ENCODE assay signal across 21 cellular contexts in the genomic region with DNA sequence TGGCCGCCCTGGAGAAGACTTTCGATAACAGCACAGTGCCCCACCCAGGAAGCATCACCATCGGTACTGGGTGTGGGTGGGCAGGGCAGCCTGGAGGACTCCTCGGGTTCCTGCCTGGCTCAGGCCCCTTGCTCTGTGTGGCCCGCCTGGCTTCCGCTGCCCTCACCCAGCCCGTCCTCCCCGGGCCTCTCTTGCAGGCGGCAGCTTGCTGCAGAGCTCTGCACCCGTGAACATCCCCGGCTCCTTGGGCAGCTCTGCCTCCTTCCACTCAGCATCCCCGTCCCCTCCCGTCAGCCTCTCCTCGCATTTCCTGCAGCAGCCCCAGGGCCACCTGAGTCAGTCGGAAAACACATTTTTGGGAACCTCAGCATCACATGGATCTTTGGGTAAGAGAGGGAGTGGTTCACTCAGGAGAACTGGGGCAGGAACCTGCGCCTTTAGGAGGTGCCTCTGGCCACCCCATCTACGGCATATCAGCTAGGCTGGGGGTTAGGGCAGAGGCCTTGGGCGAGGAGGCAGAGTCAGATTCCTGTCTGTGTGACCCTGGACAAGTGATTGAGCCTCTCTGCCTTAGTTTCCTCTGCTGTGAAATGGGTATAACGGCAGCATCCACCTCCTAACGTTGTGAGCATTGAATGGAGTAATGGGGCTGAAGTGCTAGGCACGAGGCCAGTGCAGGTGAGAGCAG. TPM values are rescaled to one million over a fixed set of nuclear protein-coding genes. Genes with fewer than 3 reads are reported as not detected.
DNase-seq lines count a peak whose midpoint lies in the region; ATAC-seq, FAIRE-seq and TF ChIP-seq lines count a peak whose summit lies in the region.
"Had no signal": no experiment of that assay in that cellular context is flagged by ENCODE, and none has a peak within 500 bp of the region (broad histone marks: within the 10 kb centered on the region; RNA-seq: fewer than 3 reads in every experiment).

No MANE protein-coding gene starts in this region.

- no peak for TF ChIP-seq POLR2A in A549 (IDR thresholded peaks at IDR 0.05; ENCODE audit: low read length)

- DNase-seq in A549 (ENCODE audit: low read depth in 1 of 2, low spot score in 1 of 2): no peak
- no peak for DNase-seq in HTR-8/SVneo (ENCODE audit: insufficient read length, low spot score)
- DNase-seq in central memory CD8-positive, alpha-beta T cell (ENCODE audit: low spot score in 2 of 2): no peak
- no peak for DNase-seq in memory B cell (ENCODE audit: low spot score in 2 of 2)
- DNase-seq in DMS114 treated with DMSO at 0.1 percent for 48 hours (lab: John Stamatoyannopoulos, UW; ENCODE audit: unreplicated experiment): no peak
- DNase-seq in activated CD4-positive, alpha-beta memory T cell treated with anti-CD3 and anti-CD28 coated beads, Interleukin-2, amount 10 ng/mL, durations not matched to agents 7 days and 5 days: no peak
- DNase-seq in mesenchymal stem cell: no peak
- DNase-seq: ACHN, DND-41, KBM-7, MV-4-11, NCI-H1694 treated with DMSO at 0.1 percent for 48 hours, NCI-H2227 treated with DMSO at 0.1 percent for 48 hours, NCI-H510A treated with DMSO at 0.1 percent for 48 hours, NCI-H774, Right ventricle myocardium superior had no signal

- CTCF ChIA-PET in A549 (lab: Yijun Ruan, JAX): interaction anchor here (1.2 to 29.7 kb wide), 5 partner anchors 14 to 77 kb away, joined by 3 to 691 read pairs (median 6); partner anchors contain the start of genes TRIM47, TRIM65, UNC13D and WBP2
- CTCF ChIA-PET in activated CD4-positive, alpha-beta memory T cell treated with anti-CD3 and anti-CD28 coated beads, Interleukin-2, amount 10 ng/mL, durations not matched to agents 7 days and 5 days (lab: Charles Lee): interaction anchor here (3.2 kb wide), 1 partner anchor 66 kb away, joined by 9 read pairs; no protein-coding TSS in a partner anchor

- H3K4me3 Mint-ChIP-seq in central memory CD8-positive, alpha-beta T cell: no peak overlapping the region
- no peak overlapping the region for H3K4me3 Mint-ChIP-seq in memory B cell
- no peak overlapping the region for H3K4me3 Mint-ChIP-seq in activated CD4-positive, alpha-beta memory T cell treated with anti-CD3 and anti-CD28 coated beads, Interleukin-2, amount 10 ng/mL, durations not matched to agents 7 days and 5 days
- H3K4me3 Mint-ChIP-seq: CD14-positive monocyte had no signal

- no peak overlapping the region for H2AFZ ChIP-seq in mesenchymal stem cell (ENCODE audit: low read depth, low read length)

- no peak overlapping the region for H3K4me2 ChIP-seq in A549
- H3K4me2 ChIP-seq in mesenchymal stem cell (ENCODE audit: low read length, poor library complexity, severe bottlenecking): no peak overlapping the region

- no peak overlapping the region for H3K4ac ChIP-seq in mesenchymal stem cell (ENCODE audit: low read depth in 1 of 2, low read length in 2 of 2)

- H3K4me1 ChIP-seq in A549 (peaks cover 7% of the 10 kb centered on the region), mesenchymal stem cell (ENCODE audit: control insufficient read depth, insufficient read depth, low read depth, low read length) (peaks cover 5% of the 10 kb centered on the region)
- H3K4me1 ChIP-seq: HAP-1 had no signal

- ATAC-seq in A549 (no peak), memory B cell (ENCODE audit: low read depth) (no peak), GM21528 (IDR thresholded peaks at IDR 0.05; ENCODE audit: low FRiP score, unreplicated experiment) (no peak)
- ATAC-seq in central memory CD8-positive, alpha-beta T cell (replicated peaks; ENCODE audit: extremely low read depth, poor library complexity, severe bottlenecking): no peak

- WGBS in A549 (ENCODE audit: missing lambda C conversion rate): 88% methylated on average over 21 of the region's 21 CpGs
- WGBS in mesenchymal stem cell: 96% methylated on average over 21 of the region's 21 CpGs

- H3K79me1 ChIP-seq in mesenchymal stem cell (replicated peaks; ENCODE audit: low read length, poor library complexity, severe bottlenecking): peaks cover 20% of the 10 kb centered on the region

- no peaks in the 10 kb centered on the region for H3K9me3 Mint-ChIP-seq in central memory CD8-positive, alpha-beta T cell
- no peaks in the 10 kb centered on the region for H3K9me3 Mint-ChIP-seq in memory B cell
- H3K9me3 Mint-ChIP-seq in activated CD4-positive, alpha-beta memory T cell treated with anti-CD3 and anti-CD28 coated beads, Interleukin-2, amount 10 ng/mL, durations not matched to agents 7 days and 5 days: no peaks in the 10 kb centered on the region
- H3K9me3 Mint-ChIP-seq: CD14-positive monocyte had no signal

- H3K23ac ChIP-seq in mesenchymal stem cell (ENCODE audit: low read length in 2 of 2): no peak overlapping the region

- no peaks in the 10 kb centered on the region for H3K9me3 ChIP-seq in A549
- no peaks in the 10 kb centered on the region for H3K9me3 ChIP-seq in mesenchymal stem cell (ENCODE audit: control insufficient read depth, low read length)
- H3K9me3 ChIP-seq: HAP-1 had no signal

- TF ChIP-seq RAD21 in A549 (conservative IDR thresholded peaks at IDR 0.05 in 1 of 2, IDR thresholded peaks at IDR 0.05 in 1 of 2): no peak

- H4K91ac ChIP-seq in mesenchymal stem cell (ENCODE audit: low read length): no peak overlapping the region

- no peak overlapping the region for H2AK5ac ChIP-seq in mesenchymal stem cell (ENCODE audit: low read length, severe bottlenecking)

- peaks cover 89 to 91% of the 10 kb centered on the region in 2 experiments for H3K36me3 ChIP-seq in mesenchymal stem cell (ENCODE audit: control insufficient read depth in 1 of 2, insufficient read depth in 2 of 2, low read depth in 1 of 2, low read length in 2 of 2)

- FAIRE-seq in A549 (lab: Jason Lieb, UNC) (no peak), HTR-8/SVneo (lab: Jason Lieb, UNC) (peak; percentile 44)
- FAIRE-seq: RCC 7860 had no signal

- no peak overlapping the region for H2BK5ac ChIP-seq in mesenchymal stem cell (ENCODE audit: low read depth, low read length, poor library complexity, severe bottlenecking)

- H3K4me1 Mint-ChIP-seq in central memory CD8-positive, alpha-beta T cell: peaks cover 18% of the 10 kb centered on the region
- H3K4me1 Mint-ChIP-seq in memory B cell: peaks cover 7% of the 10 kb centered on the region
- peaks cover 24% of the 10 kb centered on the region for H3K4me1 Mint-ChIP-seq in activated CD4-positive, alpha-beta memory T cell treated with anti-CD3 and anti-CD28 coated beads, Interleukin-2, amount 10 ng/mL, durations not matched to agents 7 days and 5 days

- H2BK12ac ChIP-seq in mesenchymal stem cell (ENCODE audit: low read length in 2 of 2): no peak overlapping the region

- H4K8ac ChIP-seq in mesenchymal stem cell (ENCODE audit: low read length): no peak overlapping the region

- peaks cover 16% of the 10 kb centered on the region for H3K36me3 Mint-ChIP-seq in central memory CD8-positive, alpha-beta T cell (ENCODE audit: insufficient read depth)
- peaks cover 8% of the 10 kb centered on the region for H3K36me3 Mint-ChIP-seq in memory B cell
- peaks cover 26% of the 10 kb centered on the region for H3K36me3 Mint-ChIP-seq in activated CD4-positive, alpha-beta memory T cell treated with anti-CD3 and anti-CD28 coated beads, Interleukin-2, amount 10 ng/mL, durations not matched to agents 7 days and 5 days (ENCODE audit: low read depth)

- no peak for TF ChIP-seq EP300 in A549 (IDR thresholded peaks at IDR 0.05)

- H3K9ac ChIP-seq in mesenchymal stem cell (ENCODE audit: low read length): no peak overlapping the region

- POLR2A ChIA-PET in A549 (lab: Yijun Ruan, JAX): no interaction called here
- POLR2A ChIA-PET in activated CD4-positive, alpha-beta memory T cell treated with anti-CD3 and anti-CD28 coated beads, Interleukin-2, amount 10 ng/mL, durations not matched to agents 7 days and 5 days (lab: Charles Lee): interaction anchor here (1.4 to 15.1 kb wide), 3 partner anchors 13 to 43 kb away, joined by 4 to 190 read pairs (median 7); a partner anchor contains a TSS

- peak overlapping the region; percentile 13 for H3K27ac Mint-ChIP-seq in central memory CD8-positive, alpha-beta T cell (ENCODE audit: low read depth)
- peak overlapping the region; percentile 55 for H3K27ac Mint-ChIP-seq in memory B cell
- H3K27ac Mint-ChIP-seq in activated CD4-positive, alpha-beta memory T cell treated with anti-CD3 and anti-CD28 coated beads, Interleukin-2, amount 10 ng/mL, durations not matched to agents 7 days and 5 days: no peak overlapping the region

- H2BK120ac ChIP-seq in mesenchymal stem cell (ENCODE audit: low read depth, low read length): no peak overlapping the region

- no peak overlapping the region for H3K4me3 ChIP-seq in A549
- H3K4me3 ChIP-seq in mesenchymal stem cell (ENCODE audit: insufficient read depth in 1 of 2, low read depth in 1 of 2, low read length in 2 of 2): no peak overlapping the region
- H3K4me3 ChIP-seq: HAP-1, SK-N-MC had no signal

- H3K27me3 Mint-ChIP-seq in central memory CD8-positive, alpha-beta T cell: no peaks in the 10 kb centered on the region
- H3K27me3 Mint-ChIP-seq in memory B cell: no peaks in the 10 kb centered on the region
- H3K27me3 Mint-ChIP-seq in activated CD4-positive, alpha-beta memory T cell treated with anti-CD3 and anti-CD28 coated beads, Interleukin-2, amount 10 ng/mL, durations not matched to agents 7 days and 5 days: no peaks in the 10 kb centered on the region

- no peak overlapping the region for H2BK15ac ChIP-seq in mesenchymal stem cell (ENCODE audit: low read depth, poor library complexity, severe bottlenecking)

- no peak overlapping the region for H3K18ac ChIP-seq in mesenchymal stem cell (ENCODE audit: low read depth in 1 of 2, low read length in 2 of 2)

- H3K27me3 ChIP-seq in mesenchymal stem cell (ENCODE audit: control insufficient read depth in 1 of 2, insufficient read depth in 1 of 2, low read length in 2 of 2): no peaks in the 10 kb centered on the region

- H3K27ac ChIP-seq in A549 (no peak overlapping the region), mesenchymal stem cell (ENCODE audit: low read length, poor library complexity, severe bottlenecking) (no peak overlapping the region)
- H3K27ac ChIP-seq: SK-N-MC had no signal

- no peak for TF ChIP-seq CTCF in A549 (IDR thresholded peaks at IDR 0.05)

- H3K14ac ChIP-seq in mesenchymal stem cell (ENCODE audit: low read length in 2 of 2): no peak overlapping the region

RNA-seq across cellular contexts. Expression of gene UNC13D, which starts 24.3 kb away (rescaled TPM):
- polyA plus RNA-seq in A549 (2011; rRNA removed): 0.97 and 1.6 TPM in 2 replicates
- 1.3 and 2.0 TPM in 2 replicates for polyA plus RNA-seq in A549 (2012; cell fraction: cytosol; rRNA removed)
- 6.1 and 10.5 TPM in 2 replicates for polyA plus RNA-seq in A549 (2012; cell fraction: nucleus; rRNA removed)
- polyA plus RNA-seq in A549 (2017; fragmentation: RNase III; extraction: RNeasy Plus Mini Kit Qiagen cat#74134 plus additional on column Dnase treatment): 3.5 to 4.5 TPM (median 4.3 TPM) in 3 replicates
- 1.7 and 3.3 TPM in 2 replicates for polyA minus RNA-seq in A549 (2011; rRNA and poly(A)+ RNA removed)
- 100 to 1,000 TPM; 179 to 190 TPM for total RNA-seq in activated CD4-positive, alpha-beta memory T cell treated with anti-CD3 and anti-CD28 coated beads, Interleukin-2, amount 10 ng/mL, durations not matched to agents 7 days and 5 days
- polyA plus RNA-seq in mesenchymal stem cell (2013, experiment 1 of 2): 1.1 TPM
- 0.49 TPM for polyA plus RNA-seq in mesenchymal stem cell (2013, experiment 2 of 2)

RNA-seq across cellular contexts. Expression of gene UNK, which starts 35.3 kb away (rescaled TPM):
- polyA plus RNA-seq in A549 (2011; rRNA removed) (34.5 and 40.0 TPM in 2 replicates), A549 (2017; fragmentation: RNase III; extraction: RNeasy Plus Mini Kit Qiagen cat#74134 plus additional on column Dnase treatment) (27.0 to 31.5 TPM (median 29.1 TPM) in 3 replicates)
- polyA plus RNA-seq in A549 (2012; cell fraction: cytosol; rRNA removed): 23.9 and 28.2 TPM in 2 replicates
- 42.4 and 50.7 TPM in 2 replicates for polyA plus RNA-seq in A549 (2012; cell fraction: nucleus; rRNA removed)
- polyA minus RNA-seq in A549 (2011; rRNA and poly(A)+ RNA removed): 27.2 and 33.9 TPM in 2 replicates
- 10 to 100 TPM; 26.1 TPM for total RNA-seq in activated CD4-positive, alpha-beta memory T cell treated with anti-CD3 and anti-CD28 coated beads, Interleukin-2, amount 10 ng/mL, durations not matched to agents 7 days and 5 days
- 16.2 TPM for polyA plus RNA-seq in mesenchymal stem cell (2013, experiment 1 of 2)
- polyA plus RNA-seq in mesenchymal stem cell (2013, experiment 2 of 2): 14.8 TPM

RNA-seq across cellular contexts. Expression of gene WBP2, which starts 35.3 kb away (rescaled TPM):
- polyA plus RNA-seq in A549 (2011; rRNA removed): 35.6 and 39.7 TPM in 2 replicates
- 26.6 and 35.4 TPM in 2 replicates for polyA plus RNA-seq in A549 (2012; cell fraction: cytosol; rRNA removed)
- 60.1 and 71.4 TPM in 2 replicates for polyA plus RNA-seq in A549 (2012; cell fraction: nucleus; rRNA removed)
- polyA plus RNA-seq in A549 (2017; fragmentation: RNase III; extraction: RNeasy Plus Mini Kit Qiagen cat#74134 plus additional on column Dnase treatment): 111 to 131 TPM (median 116 TPM) in 3 replicates
- 31.8 and 40.3 TPM in 2 replicates for polyA minus RNA-seq in A549 (2011; rRNA and poly(A)+ RNA removed)
- total RNA-seq in activated CD4-positive, alpha-beta memory T cell treated with anti-CD3 and anti-CD28 coated beads, Interleukin-2, amount 10 ng/mL, durations not matched to agents 7 days and 5 days: 100 to 1,000 TPM; 107 to 114 TPM
- polyA plus RNA-seq in mesenchymal stem cell (2013, experiment 1 of 2): 173 TPM
- 171 TPM for polyA plus RNA-seq in mesenchymal stem cell (2013, experiment 2 of 2)

RNA-seq across cellular contexts. Expression of gene GALK1, which starts 54.9 kb away (rescaled TPM):
- 20.7 and 21.3 TPM in 2 replicates for polyA plus RNA-seq in A549 (2011; rRNA removed)
- 70.7 and 89.2 TPM in 2 replicates for polyA plus RNA-seq in A549 (2012; cell fraction: cytosol; rRNA removed)
- 111 and 163 TPM in 2 replicates for polyA plus RNA-seq in A549 (2012; cell fraction: nucleus; rRNA removed)
- polyA plus RNA-seq in A549 (2017; fragmentation: RNase III; extraction: RNeasy Plus Mini Kit Qiagen cat#74134 plus additional on column Dnase treatment): 50.9 to 55.6 TPM (median 54.3 TPM) in 3 replicates
- polyA minus RNA-seq in A549 (2011; rRNA and poly(A)+ RNA removed): 18.7 and 33.3 TPM in 2 replicates
- 10 to 100 TPM; 40.0 to 40.6 TPM for total RNA-seq in activated CD4-positive, alpha-beta memory T cell treated with anti-CD3 and anti-CD28 coated beads, Interleukin-2, amount 10 ng/mL, durations not matched to agents 7 days and 5 days
- polyA plus RNA-seq in mesenchymal stem cell (2013, experiment 1 of 2): 29.0 TPM
- polyA plus RNA-seq in mesenchymal stem cell (2013, experiment 2 of 2): 27.7 TPM

RNA-seq across cellular contexts. Expression of gene TRIM47, which starts 58.5 kb away (rescaled TPM):
- 19.6 and 26.7 TPM in 2 replicates for polyA plus RNA-seq in A549 (2011; rRNA removed)
- polyA plus RNA-seq in A549 (2012; cell fraction: cytosol; rRNA removed): 50.0 and 67.2 TPM in 2 replicates
- polyA plus RNA-seq in A549 (2012; cell fraction: nucleus; rRNA removed): 162 and 183 TPM in 2 replicates
- polyA plus RNA-seq in A549 (2017; fragmentation: RNase III; extraction: RNeasy Plus Mini Kit Qiagen cat#74134 plus additional on column Dnase treatment): 45.3 to 54.7 TPM (median 46.6 TPM) in 3 replicates
- polyA minus RNA-seq in A549 (2011; rRNA and poly(A)+ RNA removed): 31.2 and 34.8 TPM in 2 replicates
- 10 to 100 TPM; 31.9 to 33.8 TPM for total RNA-seq in activated CD4-positive, alpha-beta memory T cell treated with anti-CD3 and anti-CD28 coated beads, Interleukin-2, amount 10 ng/mL, durations not matched to agents 7 days and 5 days
- 42.8 TPM for polyA plus RNA-seq in mesenchymal stem cell (2013, experiment 1 of 2)
- polyA plus RNA-seq in mesenchymal stem cell (2013, experiment 2 of 2): 46.1 TPM
- polyA plus RNA-seq: CD14-positive monocyte had no signal
